ENCODE assay signal across 8 cellular contexts in the genomic region with DNA sequence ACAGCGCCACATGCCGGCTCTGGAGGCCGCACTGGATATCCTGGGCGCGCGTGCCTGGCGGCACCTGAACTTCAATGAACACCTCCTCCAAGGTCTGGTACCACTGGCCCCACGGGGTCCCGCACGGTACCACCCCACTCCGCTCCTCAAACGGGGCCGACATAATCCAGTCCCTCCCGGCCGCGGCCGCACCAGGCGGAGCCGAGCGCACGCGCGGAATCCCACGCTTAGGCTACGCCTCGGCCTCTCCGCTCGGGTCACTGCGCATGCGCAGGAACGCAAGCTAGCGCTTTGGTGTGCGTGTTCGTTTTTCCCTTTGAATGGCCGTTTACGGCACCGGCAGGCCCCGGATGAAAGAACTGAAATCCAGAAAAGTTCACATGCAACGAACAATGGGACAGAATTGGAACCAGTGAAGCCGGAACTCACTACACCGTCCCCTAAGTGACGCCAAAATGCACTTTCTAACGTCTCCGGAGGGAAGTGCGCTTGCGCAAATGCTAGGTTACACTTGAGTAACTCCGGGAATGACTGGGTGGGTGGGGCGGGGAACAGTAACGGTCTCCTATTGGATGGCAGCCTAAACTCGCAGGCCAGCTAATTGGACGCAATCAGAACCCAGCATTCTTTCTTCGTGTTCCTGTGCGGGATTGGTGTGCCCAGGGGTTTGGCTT. TPM values are rescaled to one million over a fixed set of nuclear protein-coding genes. Genes with fewer than 3 reads are reported as not detected.
DNase-seq lines count a peak whose midpoint lies in the region; ATAC-seq and TF ChIP-seq lines count a peak whose summit lies in the region.

A gene with protein sequence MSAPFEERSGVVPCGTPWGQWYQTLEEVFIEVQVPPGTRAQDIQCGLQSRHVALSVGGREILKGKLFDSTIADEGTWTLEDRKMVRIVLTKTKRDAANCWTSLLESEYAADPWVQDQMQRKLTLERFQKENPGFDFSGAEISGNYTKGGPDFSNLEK (minus strand): TSS at position 215 of the 674 bp plus-strand sequence. CDS start 52 bp downstream, at position 163.

- CTCF ChIA-PET in activated B cell treated with CpG ODN at 0.5 μM for 24 hours (lab: Charles Lee), result interaction anchor here (0.9 to 3.5 kb wide), 6 partner anchors 13 to 45 kb away, joined by 4 to 13 read pairs (median 6); a partner anchor contains a TSS

- peak; percentile 65 to 86 (median 74) for TF ChIP-seq POLR2A in spleen (IDR thresholded peaks at IDR 0.05)

- peak; percentile 97 for DNase-seq in AG09309 (ENCODE audit: low read depth)
- DNase-seq in NCI-H226, result peak; percentile 96
- DNase-seq in activated B cell treated with CpG ODN at 0.5 μM for 24 hours, result peak; percentile 96
- DNase-seq in caudate nucleus (lab: John Stamatoyannopoulos, UW), result peak; percentile 89 to 100 (median 96)
- DNase-seq in inferior parietal cortex (ENCODE audit: extremely low spot score), result peak; percentile 97
- DNase-seq in spleen, result peak; percentile 99

- peak; percentile 83 for ATAC-seq in GM18909 (IDR thresholded peaks at IDR 0.05; ENCODE audit: poor library complexity, unreplicated experiment)
- ATAC-seq in HG03175 (IDR thresholded peaks at IDR 0.05; ENCODE audit: unreplicated experiment), result peak; percentile 77
- peak; percentile 87 for ATAC-seq in activated B cell treated with CpG ODN at 0.5 μM for 24 hours (ENCODE audit: low read depth)

- no peaks in the 10 kb centered on the region for H3K27me3 ChIP-seq in spleen (replicated peaks in 1 of 7)

- intact Hi-C loops in activated B cell treated with CpG ODN at 0.5 μM for 24 hours (cut with micrococcal nuclease), result loop anchor here (1.0 to 10.0 kb wide), 4 partner anchors 23 to 455 kb away; a partner anchor contains a TSS
- intact Hi-C loops in spleen (cut with DNase I; ENCODE audit: low total_unique reads), result loop anchor here (5.0 kb wide), 1 partner anchor 47 kb away; a partner anchor contains a TSS

- H3K4me1 ChIP-seq in spleen, result peaks cover 25 to 61% (median 37%) of the 10 kb centered on the region in 6 donors

- peaks cover 0 to 20% (median 10%) of the 10 kb centered on the region in 6 donors for H3K36me3 ChIP-seq in spleen

- WGBS in spleen, 5 donors, result 0 to 1% (median 0%) methylated on average over 33 to 53 of the region's 53 CpGs

- no peaks in the 10 kb centered on the region for H3K9me3 Mint-ChIP-seq in activated B cell treated with CpG ODN at 0.5 μM for 24 hours

- H3K4me3 Mint-ChIP-seq in activated B cell treated with CpG ODN at 0.5 μM for 24 hours, result peak within 1 kb of the TSS; percentile 97

- POLR2A ChIA-PET in activated B cell treated with CpG ODN at 0.5 μM for 24 hours (lab: Charles Lee), result interaction anchor here (0.6 to 5.1 kb wide), 13 partner anchors 9 to 456 kb away, joined by 3 to 159 read pairs (median 7); a partner anchor contains a TSS

- peaks cover 42% of the 10 kb centered on the region for H3K4me1 Mint-ChIP-seq in activated B cell treated with CpG ODN at 0.5 μM for 24 hours

- H3K27ac Mint-ChIP-seq in activated B cell treated with CpG ODN at 0.5 μM for 24 hours, result peak within 1 kb of the TSS; percentile 100

- TF ChIP-seq CTCF in AG09309 (IDR thresholded peaks at IDR 0.05; ENCODE audit: control insufficient read depth, insufficient read depth, low read depth, low read length, missing control alignments) (peak; percentile 24), activated B cell treated with CpG ODN at 0.5 μM for 24 hours (IDR thresholded peaks at IDR 0.05) (no peak), spleen (IDR thresholded peaks at IDR 0.05 in 8 of 11, conservative IDR thresholded peaks at IDR 0.05 in 3 of 11) (peak in 5 of 11 experiments; percentile 18 to 41 (median 24))

- H3K27ac ChIP-seq in caudate nucleus (ENCODE audit: low read depth, low read length), result peak within 1 kb of the TSS; percentile 100
- peak within 1 kb of the TSS; percentile 93 to 99 (median 97) for H3K27ac ChIP-seq in spleen

- no peaks in the 10 kb centered on the region for H3K27me3 Mint-ChIP-seq in activated B cell treated with CpG ODN at 0.5 μM for 24 hours

- H3K9me3 ChIP-seq in spleen, result no peaks in the 10 kb centered on the region

- H3K36me3 Mint-ChIP-seq in activated B cell treated with CpG ODN at 0.5 μM for 24 hours (ENCODE audit: low read depth), result peaks cover 24% of the 10 kb centered on the region

- peak within 1 kb of the TSS; percentile 81 for H3K4me3 ChIP-seq in AG09309 (ENCODE audit: control insufficient read depth, low read depth, low read length)
- peak within 1 kb of the TSS; percentile 49 to 79 (median 62) for H3K4me3 ChIP-seq in spleen

RNA-seq across cellular contexts. Expression of the gene that starts here (rescaled TPM):
- total RNA-seq in activated B cell treated with CpG ODN at 0.5 μM for 24 hours (23.5 and 28.1 TPM in 2 replicates), spleen (10 to 100 TPM in 6 of 7 donors, 1 to 10 TPM in 1; 7.6 to 25.9 (median 16.6) TPM)
- polyA plus RNA-seq in spleen, result 1 to 10 TPM; 5.8 to 9.9 (median 9.7) TPM

Comparison
In these comparisons a context has a peak if more than half of its experiments do, and no peak if none do; other contexts are left out.
1. Peak in every context shown above with its lines: DNase-seq, ATAC-seq, H3K4me3 ChIP-seq and H3K27ac ChIP-seq.